In genomic region chr12:42237052-42237852, GRCh38 we compare ENCODE assay signal across 8 cellular contexts.
A peak's percentile ranks its signal among the peaks of the same experiment; 100 is the strongest.
DNase-seq lines count a peak whose midpoint lies in the region; ATAC-seq lines count a peak whose summit lies in the region.

No MANE protein-coding gene starts in this region.

- DNase-seq in ELR (ENCODE audit: low read depth) (peak; percentile 88), SHP77 treated with DMSO at 0.1 percent for 48 hours (lab: John Stamatoyannopoulos, UW) (peak; percentile 33), activated gamma-delta T cell treated with Interleukin-2 at 50 U/mL for 16 hours (peak; percentile 62), foreskin melanocyte (peak; percentile 42)

- H3K36me3 ChIP-seq in KOPT-K1 (ENCODE audit: insufficient read depth, low read length), result peaks cover 30% of the 10 kb centered on the region
- peaks cover 17% of the 10 kb centered on the region for H3K36me3 ChIP-seq in neuron (ENCODE audit: insufficient read depth, low read length)
- H3K36me3 ChIP-seq in subcutaneous abdominal adipose tissue (ENCODE audit: control insufficient read depth in 5 of 5, insufficient read depth in 5 of 5, low read length in 5 of 5), result no peaks in the 10 kb centered on the region

- ATAC-seq in GM21825 (IDR thresholded peaks at IDR 0.05; ENCODE audit: unreplicated experiment), result peak; percentile 77

- H3K27me3 ChIP-seq in neuron (ENCODE audit: insufficient read depth, low read length), result no peaks in the 10 kb centered on the region
- no peaks in the 10 kb centered on the region for H3K27me3 ChIP-seq in subcutaneous abdominal adipose tissue (ENCODE audit: control insufficient read depth in 5 of 5, insufficient read depth in 4 of 5, low read length in 5 of 5)

- H3K27ac ChIP-seq in KOPT-K1 (ENCODE audit: low read depth, low read length, poor library complexity, severe bottlenecking), result peak overlapping the region; percentile 88
- H3K27ac ChIP-seq in subcutaneous abdominal adipose tissue (ENCODE audit: low read depth, low read length), result peak overlapping the region; percentile 71

- peak overlapping the region; percentile 22 to 89 (median 85) for H3K9ac ChIP-seq in subcutaneous abdominal adipose tissue (ENCODE audit: low read length in 5 of 5)

- H2AFZ ChIP-seq in neuron (ENCODE audit: low read depth, low read length), result peak overlapping the region; percentile 39

- H3K4me1 ChIP-seq in neuron (ENCODE audit: insufficient read depth, low read length), result peaks cover 11% of the 10 kb centered on the region
- peaks cover 2 to 30% (median 29%) of the 10 kb centered on the region in 5 donors for H3K4me1 ChIP-seq in subcutaneous abdominal adipose tissue (ENCODE audit: control insufficient read depth in 5 of 5, insufficient read depth in 5 of 5, low read length in 5 of 5)

- H3K9me3 ChIP-seq in KOPT-K1 (ENCODE audit: insufficient read depth, low read length, poor library complexity, severe bottlenecking) (no peaks in the 10 kb centered on the region), neuron (ENCODE audit: low read length) (no peaks in the 10 kb centered on the region), subcutaneous abdominal adipose tissue (ENCODE audit: control insufficient read depth in 5 of 5, low read length in 5 of 5) (no peaks in the 10 kb centered on the region)

- H3K4me3 ChIP-seq in neuron (ENCODE audit: low read length) (peak overlapping the region; percentile 80), subcutaneous abdominal adipose tissue (ENCODE audit: low read depth in 1 of 5, low read length in 5 of 5) (peak overlapping the region; percentile 68 to 87 (median 75))

Comparison
In these comparisons a context has a peak if more than half of its experiments do, and no peak if none do; other contexts are left out.
1. Peak in every context shown above with its lines: DNase-seq, ATAC-seq, H3K4me3 ChIP-seq and H3K27ac ChIP-seq.
2. DNase-seq: peak in every context shown above with its lines; median percentile 88 in ELR; 62 in activated gamma-delta T cell treated with Interleukin-2 at 50 U/mL for 16 hours; 42 in foreskin melanocyte; 33 in SHP77 treated with DMSO at 0.1 percent for 48 hours.